ENCODE assay signal across 1 cellular context in genomic region chr11:91263698-91264097, GRCh38.
TF ChIP-seq lines count a peak whose summit lies in the region.

No MANE protein-coding gene starts in this region.

TF ChIP-seq in GM23338, 12 proteins besides CTCF, POLR2A, EP300 and RAD21 (continued from another document):
- TF ChIP-seq, protein P1, sequence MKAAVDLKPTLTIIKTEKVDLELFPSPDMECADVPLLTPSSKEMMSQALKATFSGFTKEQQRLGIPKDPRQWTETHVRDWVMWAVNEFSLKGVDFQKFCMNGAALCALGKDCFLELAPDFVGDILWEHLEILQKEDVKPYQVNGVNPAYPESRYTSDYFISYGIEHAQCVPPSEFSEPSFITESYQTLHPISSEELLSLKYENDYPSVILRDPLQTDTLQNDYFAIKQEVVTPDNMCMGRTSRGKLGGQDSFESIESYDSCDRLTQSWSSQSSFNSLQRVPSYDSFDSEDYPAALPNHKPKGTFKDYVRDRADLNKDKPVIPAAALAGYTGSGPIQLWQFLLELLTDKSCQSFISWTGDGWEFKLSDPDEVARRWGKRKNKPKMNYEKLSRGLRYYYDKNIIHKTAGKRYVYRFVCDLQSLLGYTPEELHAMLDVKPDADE (IDR thresholded peaks at IDR 0.05) = no peak
- TF ChIP-seq EZH2 (IDR thresholded peaks at IDR 0.05; ENCODE audit: low read depth, unreplicated experiment) (no peak), ZNF331 (CRISPR knock-in tag; IDR thresholded peaks at IDR 0.05; ENCODE audit: low read depth) (no peak), ZNF114 (CRISPR knock-in tag; IDR thresholded peaks at IDR 0.05) (no peak), STAT1 (IDR thresholded peaks at IDR 0.05; ENCODE audit: unreplicated experiment) (no peak), CREB1 (CRISPR knock-in tag; IDR thresholded peaks at IDR 0.05; ENCODE audit: low read depth) (no peak), EZH2phosphoT487 (IDR thresholded peaks at IDR 0.05; ENCODE audit: unreplicated experiment) (no peak)
- TF ChIP-seq, protein P2, sequence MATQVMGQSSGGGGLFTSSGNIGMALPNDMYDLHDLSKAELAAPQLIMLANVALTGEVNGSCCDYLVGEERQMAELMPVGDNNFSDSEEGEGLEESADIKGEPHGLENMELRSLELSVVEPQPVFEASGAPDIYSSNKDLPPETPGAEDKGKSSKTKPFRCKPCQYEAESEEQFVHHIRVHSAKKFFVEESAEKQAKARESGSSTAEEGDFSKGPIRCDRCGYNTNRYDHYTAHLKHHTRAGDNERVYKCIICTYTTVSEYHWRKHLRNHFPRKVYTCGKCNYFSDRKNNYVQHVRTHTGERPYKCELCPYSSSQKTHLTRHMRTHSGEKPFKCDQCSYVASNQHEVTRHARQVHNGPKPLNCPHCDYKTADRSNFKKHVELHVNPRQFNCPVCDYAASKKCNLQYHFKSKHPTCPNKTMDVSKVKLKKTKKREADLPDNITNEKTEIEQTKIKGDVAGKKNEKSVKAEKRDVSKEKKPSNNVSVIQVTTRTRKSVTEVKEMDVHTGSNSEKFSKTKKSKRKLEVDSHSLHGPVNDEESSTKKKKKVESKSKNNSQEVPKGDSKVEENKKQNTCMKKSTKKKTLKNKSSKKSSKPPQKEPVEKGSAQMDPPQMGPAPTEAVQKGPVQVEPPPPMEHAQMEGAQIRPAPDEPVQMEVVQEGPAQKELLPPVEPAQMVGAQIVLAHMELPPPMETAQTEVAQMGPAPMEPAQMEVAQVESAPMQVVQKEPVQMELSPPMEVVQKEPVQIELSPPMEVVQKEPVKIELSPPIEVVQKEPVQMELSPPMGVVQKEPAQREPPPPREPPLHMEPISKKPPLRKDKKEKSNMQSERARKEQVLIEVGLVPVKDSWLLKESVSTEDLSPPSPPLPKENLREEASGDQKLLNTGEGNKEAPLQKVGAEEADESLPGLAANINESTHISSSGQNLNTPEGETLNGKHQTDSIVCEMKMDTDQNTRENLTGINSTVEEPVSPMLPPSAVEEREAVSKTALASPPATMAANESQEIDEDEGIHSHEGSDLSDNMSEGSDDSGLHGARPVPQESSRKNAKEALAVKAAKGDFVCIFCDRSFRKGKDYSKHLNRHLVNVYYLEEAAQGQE (IDR thresholded peaks at IDR 0.05; ENCODE audit: unreplicated experiment) = no peak
